Comparison of ENCODE assay signal across 10 cellular contexts in genomic region chr1:77347646-77348045, GRCh38.
DNase-seq lines count a peak whose midpoint lies in the region; ATAC-seq, FAIRE-seq and TF ChIP-seq lines count a peak whose summit lies in the region.
"Had no signal": no experiment of that assay in that cellular context is flagged by ENCODE, and none has a peak within 500 bp of the region (broad histone marks: within the 10 kb centered on the region; RNA-seq: fewer than 3 reads in every experiment).

No MANE protein-coding gene starts in this region.

- no peaks in the 10 kb centered on the region for H3K9me3 ChIP-seq in kidney (ENCODE audit: control insufficient read depth in 1 of 2, low read length in 2 of 2)

- no peak overlapping the region for H3K9ac ChIP-seq in kidney (ENCODE audit: low read length in 2 of 2)

- intact Hi-C loops in activated CD4-positive, alpha-beta T cell treated with anti-CD3 and anti-CD28 coated beads, Interleukin-2, amount 10 ng/mL, durations not matched to agents 24 days and 14 days (cut with micrococcal nuclease), result no loop called here
- intact Hi-C loops in kidney (cut with DNase I), result no loop called here

- H3K27ac ChIP-seq in RWPE1 (no peak overlapping the region), kidney (ENCODE audit: low read depth in 2 of 2, low read length in 2 of 2) (no peak overlapping the region)

- CTCF ChIA-PET in RWPE1 (lab: Yijun Ruan, JAX), result no interaction called here

- DNase-seq in activated CD4-positive, alpha-beta T cell treated with anti-CD3 and anti-CD28 coated beads, Interleukin-2, amount 10 ng/mL, durations not matched to agents 24 days and 14 days, result no peak
- no peak for DNase-seq in activated CD4-positive, alpha-beta T cell treated with anti-CD3 and anti-CD28 coated beads, Interleukin-2, amount 50 U/mL, for 4 hours
- DNase-seq in RWPE1 (ENCODE audit: low spot score), result peak; percentile 71
- DNase-seq in fibroblast of the aortic adventitia (ENCODE audit: low read depth), result peak; percentile 71
- no peak for DNase-seq in stimulated activated effector memory CD8-positive, alpha-beta T cell treated with anti-CD3 and anti-CD28 coated beads, Interleukin-12 subunit alpha, Interleukin-12 subunit beta, amount 100 ng/mL, for 72 hours (ENCODE audit: low spot score in 2 of 2)
- no peak for DNase-seq in mucosa of gallbladder (ENCODE audit: low spot score)
- DNase-seq in kidney, result no peak
- DNase-seq: activated CD8-positive, alpha-beta memory T cell treated with anti-CD3 and anti-CD28 coated beads, Interleukin-2, amount 50 U/mL, for 48 hours; NCI-H2029 had no signal

- peaks cover 8% of the 10 kb centered on the region for H3K4me1 Mint-ChIP-seq in activated CD4-positive, alpha-beta T cell treated with anti-CD3 and anti-CD28 coated beads, Interleukin-2, amount 10 ng/mL, durations not matched to agents 24 days and 14 days
- no peaks in the 10 kb centered on the region for H3K4me1 Mint-ChIP-seq in stimulated activated effector memory CD8-positive, alpha-beta T cell treated with anti-CD3 and anti-CD28 coated beads, Interleukin-12 subunit alpha, Interleukin-12 subunit beta, amount 100 ng/mL, for 72 hours

- H3K9me3 Mint-ChIP-seq in activated CD4-positive, alpha-beta T cell treated with anti-CD3 and anti-CD28 coated beads, Interleukin-2, amount 10 ng/mL, durations not matched to agents 24 days and 14 days, result no peaks in the 10 kb centered on the region
- no peaks in the 10 kb centered on the region for H3K9me3 Mint-ChIP-seq in stimulated activated effector memory CD8-positive, alpha-beta T cell treated with anti-CD3 and anti-CD28 coated beads, Interleukin-12 subunit alpha, Interleukin-12 subunit beta, amount 100 ng/mL, for 72 hours

- H3K4me1 ChIP-seq in kidney (ENCODE audit: control insufficient read depth in 1 of 2, insufficient read depth in 1 of 2, low read depth in 1 of 2, low read length in 2 of 2), result no peaks in the 10 kb centered on the region

- TF ChIP-seq CTCF in RWPE1 (conservative IDR thresholded peaks at IDR 0.05; ENCODE audit: low read depth) (no peak), fibroblast of the aortic adventitia (IDR thresholded peaks at IDR 0.05; ENCODE audit: insufficient read depth, low read length) (no peak), kidney (IDR thresholded peaks at IDR 0.05; ENCODE audit: borderline replicate concordance, extremely low read depth, insufficient read depth) (no peak)

- POLR2A ChIA-PET in RWPE1 (lab: Yijun Ruan, JAX; ENCODE audit: low non-redundant PET), result no interaction called here

- H3K36me3 ChIP-seq in kidney (ENCODE audit: control insufficient read depth in 1 of 2, insufficient read depth in 2 of 2, low read length in 2 of 2), result no peaks in the 10 kb centered on the region

- no peaks in the 10 kb centered on the region for H3K27me3 Mint-ChIP-seq in activated CD4-positive, alpha-beta T cell treated with anti-CD3 and anti-CD28 coated beads, Interleukin-2, amount 10 ng/mL, durations not matched to agents 24 days and 14 days

- peak overlapping the region; percentile 2 for H3K27ac Mint-ChIP-seq in activated CD4-positive, alpha-beta T cell treated with anti-CD3 and anti-CD28 coated beads, Interleukin-2, amount 10 ng/mL, durations not matched to agents 24 days and 14 days
- H3K27ac Mint-ChIP-seq in stimulated activated effector memory CD8-positive, alpha-beta T cell treated with anti-CD3 and anti-CD28 coated beads, Interleukin-12 subunit alpha, Interleukin-12 subunit beta, amount 100 ng/mL, for 72 hours, result no peak overlapping the region

- H3K4me3 ChIP-seq in fibroblast of the aortic adventitia (ENCODE audit: low read depth, low read length), result no peak overlapping the region
- H3K4me3 ChIP-seq in kidney (ENCODE audit: low read length in 2 of 2), result no peak overlapping the region

- peak; percentile 55 for ATAC-seq in stimulated activated effector memory CD8-positive, alpha-beta T cell treated with anti-CD3 and anti-CD28 coated beads, Interleukin-12 subunit alpha, Interleukin-12 subunit beta, amount 100 ng/mL, for 72 hours
- ATAC-seq in GM21423 (IDR thresholded peaks at IDR 0.05; ENCODE audit: unreplicated experiment), result no peak

- no peak for FAIRE-seq in kidney (lab: Jason Lieb, UNC)

- H3K36me3 Mint-ChIP-seq in activated CD4-positive, alpha-beta T cell treated with anti-CD3 and anti-CD28 coated beads, Interleukin-2, amount 10 ng/mL, durations not matched to agents 24 days and 14 days (ENCODE audit: low read depth), result no peaks in the 10 kb centered on the region
- no peaks in the 10 kb centered on the region for H3K36me3 Mint-ChIP-seq in stimulated activated effector memory CD8-positive, alpha-beta T cell treated with anti-CD3 and anti-CD28 coated beads, Interleukin-12 subunit alpha, Interleukin-12 subunit beta, amount 100 ng/mL, for 72 hours

- no peak overlapping the region for H3K4me3 Mint-ChIP-seq in activated CD4-positive, alpha-beta T cell treated with anti-CD3 and anti-CD28 coated beads, Interleukin-2, amount 10 ng/mL, durations not matched to agents 24 days and 14 days
- H3K4me3 Mint-ChIP-seq in stimulated activated effector memory CD8-positive, alpha-beta T cell treated with anti-CD3 and anti-CD28 coated beads, Interleukin-12 subunit alpha, Interleukin-12 subunit beta, amount 100 ng/mL, for 72 hours, result no peak overlapping the region

Comparison
In these comparisons a context has a peak if more than half of its experiments do, and no peak if none do; other contexts are left out.
1. DNase-seq: peak in RWPE1 (single experiment) and fibroblast of the aortic adventitia (single experiment); none in activated CD4-positive, alpha-beta T cell treated with anti-CD3 and anti-CD28 coated beads, Interleukin-2, amount 10 ng/mL, durations not matched to agents 24 days and 14 days (single experiment), activated CD4-positive, alpha-beta T cell treated with anti-CD3 and anti-CD28 coated beads, Interleukin-2, amount 50 U/mL, for 4 hours (0 of 2), stimulated activated effector memory CD8-positive, alpha-beta T cell treated with anti-CD3 and anti-CD28 coated beads, Interleukin-12 subunit alpha, Interleukin-12 subunit beta, amount 100 ng/mL, for 72 hours (0 of 2), mucosa of gallbladder (single experiment) and kidney (single experiment).